In the genomic region with DNA sequence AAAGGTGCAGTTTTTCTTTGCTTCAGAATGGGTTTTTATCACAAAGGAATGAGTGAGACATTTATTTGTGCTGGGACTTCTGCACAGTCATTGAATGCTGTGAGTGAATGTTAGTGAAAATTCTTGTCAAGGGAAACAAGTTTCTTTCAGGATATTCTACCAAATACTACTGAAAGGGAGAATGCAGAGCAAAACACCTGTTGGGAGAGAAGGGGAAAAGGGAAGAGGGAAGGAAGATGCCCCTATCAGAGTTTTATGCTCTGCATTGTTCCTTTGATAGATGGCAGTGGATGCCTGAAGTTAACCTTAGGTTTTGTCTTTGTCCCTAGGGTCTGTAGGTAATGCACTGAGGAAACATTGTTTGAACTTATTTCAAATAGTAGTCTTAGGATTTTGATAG, we compare ENCODE assay signal across 1 cellular context.
TF ChIP-seq lines count a peak whose summit lies in the region.

No MANE protein-coding gene starts in this region.

TF ChIP-seq in IMR-90, 13 proteins besides CTCF, POLR2A, EP300 and RAD21:
- TF ChIP-seq MXI1 (IDR thresholded peaks at IDR 0.05; ENCODE audit: borderline replicate concordance, low read depth, low read length) (no peak), NFE2L2 (IDR thresholded peaks at IDR 0.05; ENCODE audit: low read depth, low read length) (peak; percentile 38; the same call in 1 of the 2 replicates)
